ENCODE assay signal across 11 cellular contexts in genomic region chr14:88668448-88669116, GRCh38.
DNase-seq lines count a peak whose midpoint lies in the region; ATAC-seq lines count a peak whose summit lies in the region.
"Had no signal": no experiment of that assay in that cellular context is flagged by ENCODE, and none has a peak within 500 bp of the region (broad histone marks: within the 10 kb centered on the region; RNA-seq: fewer than 3 reads in every experiment).

No MANE protein-coding gene starts in this region.

- no peak overlapping the region for H3K4me3 Mint-ChIP-seq in activated naive CD8-positive, alpha-beta T cell treated with anti-CD3 and anti-CD28 coated beads, Interleukin-2, amount 50 U/mL, for 24 hours

- intact Hi-C loops in posterior vena cava (cut with DNase I) = loop anchor here in 1 of 2 donors (10.0 kb wide), 1 partner anchor 196 kb away; no protein-coding TSS in a partner anchor

- no peak overlapping the region for H3K27ac ChIP-seq in substantia nigra (ENCODE audit: low read depth, low read length, poor library complexity, severe bottlenecking)

- no peak overlapping the region for H3K27ac Mint-ChIP-seq in activated naive CD8-positive, alpha-beta T cell treated with anti-CD3 and anti-CD28 coated beads, Interleukin-2, amount 50 U/mL, for 24 hours
- H3K27ac Mint-ChIP-seq: activated T-helper 2 cell treated with anti-CD3 and anti-CD28 coated beads, Interferon-gamma antibody, Interleukin-2, Interleukin-4, amounts not matched to agents 10 μg/mL and 5 μg/mL and 100 μg/mL, durations not matched to agents 14 hours and 24 hours and 36 hours had no signal

- peaks cover 6% of the 10 kb centered on the region for H3K9me3 Mint-ChIP-seq in activated naive CD8-positive, alpha-beta T cell treated with anti-CD3 and anti-CD28 coated beads, Interleukin-2, amount 50 U/mL, for 24 hours

- no peaks in the 10 kb centered on the region for H3K27me3 Mint-ChIP-seq in activated naive CD8-positive, alpha-beta T cell treated with anti-CD3 and anti-CD28 coated beads, Interleukin-2, amount 50 U/mL, for 24 hours

- H3K4me1 Mint-ChIP-seq in activated naive CD8-positive, alpha-beta T cell treated with anti-CD3 and anti-CD28 coated beads, Interleukin-2, amount 50 U/mL, for 24 hours = peaks cover 9% of the 10 kb centered on the region

- H3K36me3 Mint-ChIP-seq in activated naive CD8-positive, alpha-beta T cell treated with anti-CD3 and anti-CD28 coated beads, Interleukin-2, amount 50 U/mL, for 24 hours (ENCODE audit: low read depth) = peaks cover 20% of the 10 kb centered on the region

- ATAC-seq in GM19328 (IDR thresholded peaks at IDR 0.05; ENCODE audit: unreplicated experiment) = peak; percentile 58
- peak; percentile 68 for ATAC-seq in HG02884 (IDR thresholded peaks at IDR 0.05; ENCODE audit: unreplicated experiment)
- no peak for ATAC-seq in activated naive CD8-positive, alpha-beta T cell treated with anti-CD3 and anti-CD28 coated beads, Interleukin-2, amount 50 U/mL, for 24 hours

- DNase-seq in Ammon's horn (ENCODE audit: low spot score) (peak; percentile 21), NOMO-1 treated with DMSO at 0.1 percent for 48 hours (lab: John Stamatoyannopoulos, UW; ENCODE audit: unreplicated experiment) (peak; percentile 75), substantia nigra (lab: John Stamatoyannopoulos, UW) (no peak), posterior vena cava (ENCODE audit: low spot score) (no peak)
- no peak for DNase-seq in stimulated activated CD4-positive, alpha-beta T cell treated with anti-CD3 and anti-CD28 coated beads, Interleukin-4, amount 100 ng/mL, for 4 hours
- DNase-seq in activated naive CD8-positive, alpha-beta T cell treated with anti-CD3 and anti-CD28 coated beads, Interleukin-2, amount 50 U/mL, for 24 hours = no peak
- DNase-seq: dorsolateral prefrontal cortex, T-helper 1 cell had no signal

Comparison
In these comparisons a context has a peak if more than half of its experiments do, and no peak if none do; other contexts are left out.
1. DNase-seq: peak in Ammon's horn (single experiment) and NOMO-1 treated with DMSO at 0.1 percent for 48 hours (single experiment); none in stimulated activated CD4-positive, alpha-beta T cell treated with anti-CD3 and anti-CD28 coated beads, Interleukin-4, amount 100 ng/mL, for 4 hours (0 of 2), substantia nigra (0 of 49), activated naive CD8-positive, alpha-beta T cell treated with anti-CD3 and anti-CD28 coated beads, Interleukin-2, amount 50 U/mL, for 24 hours (single experiment) and posterior vena cava (single experiment).